ENCODE assay signal across 9 cellular contexts in the genomic region with DNA sequence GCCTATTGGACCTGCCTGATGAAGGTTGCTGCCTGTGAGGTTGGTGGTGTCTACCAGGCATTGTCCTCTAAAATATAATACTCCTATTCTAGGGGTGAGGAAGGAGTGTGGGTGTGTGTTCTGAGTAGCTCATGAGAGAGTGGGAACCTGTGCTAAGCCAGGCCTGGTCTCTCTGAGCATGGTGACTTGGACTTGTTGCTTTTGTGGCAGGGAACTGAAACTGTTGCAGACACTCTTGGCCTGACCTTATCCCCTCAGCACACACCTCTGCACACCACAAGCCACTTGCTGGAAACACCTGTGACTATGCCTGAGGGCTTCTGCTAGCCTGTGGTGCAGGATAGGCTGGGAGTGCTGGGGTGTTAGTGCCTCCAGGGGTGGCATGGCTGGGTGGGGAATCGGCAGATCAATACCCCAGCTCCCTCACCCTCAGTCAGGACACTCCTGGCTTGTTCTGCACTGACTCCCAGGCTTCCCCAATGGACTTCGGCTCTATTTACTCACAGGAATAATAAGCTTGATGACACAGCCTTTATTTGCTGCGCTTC. TPM values are rescaled to one million over a fixed set of nuclear protein-coding genes. Genes with fewer than 3 reads are reported as not detected.
A peak's percentile ranks its signal among the peaks of the same experiment; 100 is the strongest.
DNase-seq lines count a peak whose midpoint lies in the region; ATAC-seq and TF ChIP-seq lines count a peak whose summit lies in the region.
"Had no signal": no experiment of that assay in that cellular context is flagged by ENCODE, and none has a peak within 500 bp of the region (broad histone marks: within the 10 kb centered on the region; RNA-seq: fewer than 3 reads in every experiment).

No MANE protein-coding gene starts in this region.

- TF ChIP-seq CTCF in CD8-positive, alpha-beta T cell (IDR thresholded peaks at IDR 0.05) = no peak
- TF ChIP-seq CTCF in activated B cell treated with CpG ODN at 0.5 μM for 24 hours (IDR thresholded peaks at IDR 0.05) = no peak

- H3K27me3 ChIP-seq in CD8-positive, alpha-beta T cell (ENCODE audit: insufficient read depth, low read length) = no peaks in the 10 kb centered on the region
- H3K27me3 ChIP-seq in CD4-positive, alpha-beta memory T cell (ENCODE audit: insufficient read depth, low read length) = no peaks in the 10 kb centered on the region

- H3K4me3 ChIP-seq in CD8-positive, alpha-beta T cell (ENCODE audit: low read depth, low read length) = no peak overlapping the region
- no peak overlapping the region for H3K4me3 ChIP-seq in CD4-positive, alpha-beta memory T cell (ENCODE audit: low read length in 2 of 2)
- H3K4me3 ChIP-seq: skin epidermis had no signal

- H3K9me3 ChIP-seq in CD8-positive, alpha-beta T cell (ENCODE audit: low read length) = no peaks in the 10 kb centered on the region
- no peaks in the 10 kb centered on the region for H3K9me3 ChIP-seq in CD4-positive, alpha-beta memory T cell (ENCODE audit: control insufficient read depth in 1 of 2, low read length in 2 of 2)

- peaks cover 15% of the 10 kb centered on the region for H3K4me1 Mint-ChIP-seq in CD8-positive, alpha-beta T cell (ENCODE audit: low read depth)
- peaks cover 98% of the 10 kb centered on the region for H3K4me1 Mint-ChIP-seq in activated B cell treated with CpG ODN at 0.5 μM for 24 hours
- H3K4me1 Mint-ChIP-seq in CD4-positive, alpha-beta memory T cell = no peaks in the 10 kb centered on the region

- peak; percentile 70 for ATAC-seq in CD8-positive, alpha-beta T cell
- peak; percentile 72 for ATAC-seq in GM19328 (IDR thresholded peaks at IDR 0.05; ENCODE audit: unreplicated experiment)
- ATAC-seq in HG03103 (IDR thresholded peaks at IDR 0.05; ENCODE audit: low read depth, unreplicated experiment) = peak; percentile 69
- ATAC-seq in activated B cell treated with CpG ODN at 0.5 μM for 24 hours (ENCODE audit: low read depth) = peak; percentile 79

- no peaks in the 10 kb centered on the region for H3K36me3 ChIP-seq in CD8-positive, alpha-beta T cell (ENCODE audit: insufficient read depth, low read length)
- H3K36me3 ChIP-seq in CD4-positive, alpha-beta memory T cell (ENCODE audit: insufficient read depth, low read length) = no peaks in the 10 kb centered on the region

- CTCF ChIA-PET in CD8-positive, alpha-beta T cell (lab: Charles Lee) = no interaction called here
- CTCF ChIA-PET in activated B cell treated with CpG ODN at 0.5 μM for 24 hours (lab: Charles Lee) = interaction anchor here (0.9 to 2.6 kb wide), 11 partner anchors 8 to 70 kb away, joined by 3 to 8 read pairs (median 4); no protein-coding TSS in a partner anchor
- CTCF ChIA-PET in CD4-positive, alpha-beta memory T cell (lab: Charles Lee; ENCODE audit: partially characterized antibody) = no interaction called here

- POLR2A ChIA-PET in CD8-positive, alpha-beta T cell (lab: Charles Lee) = interaction anchor here (0.7 kb wide), 1 partner anchor 43 kb away, joined by 3 read pairs; no protein-coding TSS in a partner anchor
- POLR2A ChIA-PET in activated B cell treated with CpG ODN at 0.5 μM for 24 hours (lab: Charles Lee) = interaction anchor here (0.6 to 7.7 kb wide), 26 partner anchors 9 to 364 kb away, joined by 3 to 194 read pairs (median 8); partner anchors contain the start of gene PLCG2
- POLR2A ChIA-PET in CD4-positive, alpha-beta memory T cell (lab: Charles Lee; ENCODE audit: partially characterized antibody) = no interaction called here

- no peaks in the 10 kb centered on the region for H3K27me3 Mint-ChIP-seq in CD8-positive, alpha-beta T cell (ENCODE audit: low read depth)
- no peaks in the 10 kb centered on the region for H3K27me3 Mint-ChIP-seq in activated B cell treated with CpG ODN at 0.5 μM for 24 hours
- peaks cover 2 to 4% of the 10 kb centered on the region in 2 donors for H3K27me3 Mint-ChIP-seq in CD4-positive, alpha-beta memory T cell

- H3K4me1 ChIP-seq in CD8-positive, alpha-beta T cell (ENCODE audit: insufficient read depth, low read length) = no peaks in the 10 kb centered on the region
- H3K4me1 ChIP-seq in CD4-positive, alpha-beta memory T cell (ENCODE audit: insufficient read depth, low read length) = no peaks in the 10 kb centered on the region

- H3K27ac ChIP-seq in CD8-positive, alpha-beta T cell (ENCODE audit: low read depth, low read length) = no peak overlapping the region
- H3K27ac ChIP-seq in CD4-positive, alpha-beta memory T cell (ENCODE audit: low read depth, low read length) = no peak overlapping the region

- no peaks in the 10 kb centered on the region for H3K36me3 Mint-ChIP-seq in CD8-positive, alpha-beta T cell
- peaks cover 66% of the 10 kb centered on the region for H3K36me3 Mint-ChIP-seq in activated B cell treated with CpG ODN at 0.5 μM for 24 hours (ENCODE audit: low read depth)
- no peaks in the 10 kb centered on the region for H3K36me3 Mint-ChIP-seq in CD4-positive, alpha-beta memory T cell

- peaks cover 3% of the 10 kb centered on the region for H3K9me3 Mint-ChIP-seq in CD8-positive, alpha-beta T cell
- peaks cover 3% of the 10 kb centered on the region for H3K9me3 Mint-ChIP-seq in activated B cell treated with CpG ODN at 0.5 μM for 24 hours
- peaks cover 0 to 9% (median 1%) of the 10 kb centered on the region in 8 donors for H3K9me3 Mint-ChIP-seq in CD4-positive, alpha-beta memory T cell

- intact Hi-C loops in CD8-positive, alpha-beta T cell (cut with DNase I, micrococcal nuclease) = no loop called here
- intact Hi-C loops in activated B cell treated with CpG ODN at 0.5 μM for 24 hours (cut with micrococcal nuclease) = loop anchor here (1.0 kb wide), 4 partner anchors 8 to 28 kb away; no protein-coding TSS in a partner anchor
- intact Hi-C loops in CD4-positive, alpha-beta memory T cell (cut with micrococcal nuclease) = no loop called here

- H3K27ac Mint-ChIP-seq in CD8-positive, alpha-beta T cell = peak overlapping the region; percentile 60
- H3K27ac Mint-ChIP-seq in activated B cell treated with CpG ODN at 0.5 μM for 24 hours = peak overlapping the region; percentile 92
- H3K27ac Mint-ChIP-seq in CD4-positive, alpha-beta memory T cell = no peak overlapping the region

- peak in 1 of 7 experiments; percentile 48 for DNase-seq in CD8-positive, alpha-beta T cell
- DNase-seq in activated B cell treated with CpG ODN at 0.5 μM for 24 hours (peak; percentile 56), HuH-7.5 (ENCODE audit: low spot score) (no peak), NCI-H446 treated with DMSO at 0.1 percent for 48 hours (lab: John Stamatoyannopoulos, UW) (no peak), UCSD-AML1 (lab: John Stamatoyannopoulos, UW; ENCODE audit: unreplicated experiment) (no peak)
- no peak for DNase-seq in CD4-positive, alpha-beta memory T cell

- H3K4me3 Mint-ChIP-seq in CD8-positive, alpha-beta T cell = no peak overlapping the region
- H3K4me3 Mint-ChIP-seq in activated B cell treated with CpG ODN at 0.5 μM for 24 hours = peak overlapping the region; percentile 65
- H3K4me3 Mint-ChIP-seq in CD4-positive, alpha-beta memory T cell = no peak overlapping the region

RNA-seq across cellular contexts. Expression of gene PLCG2, which starts 29.9 kb away (rescaled TPM):
- 10 to 100 TPM in 1 of 2 experiments, 1 to 10 TPM in 1; 7.6 to 10.2 TPM for total RNA-seq in CD8-positive, alpha-beta T cell
- total RNA-seq in activated B cell treated with CpG ODN at 0.5 μM for 24 hours = 449 and 525 TPM in 2 replicates
- 1 to 10 TPM; 2.3 to 2.4 TPM for total RNA-seq in CD4-positive, alpha-beta memory T cell
- polyA plus RNA-seq in CD4-positive, alpha-beta memory T cell = 1 to 10 TPM in 1 of 2 donors, under 1 TPM in 1; 0.63 to 1.8 TPM

Comparison
In these comparisons a context has a peak if more than half of its experiments do, and no peak if none do; other contexts are left out.
1. H3K27ac Mint-ChIP-seq: peak in CD8-positive, alpha-beta T cell (single experiment) and activated B cell treated with CpG ODN at 0.5 μM for 24 hours (single experiment); none in CD4-positive, alpha-beta memory T cell (0 of 7).
2. RNA of gene PLCG2, which starts 29.9 kb away (total RNA-seq): 449 to 525 TPM in activated B cell treated with CpG ODN at 0.5 μM for 24 hours; 7.6 to 10.2 TPM in CD8-positive, alpha-beta T cell and 2.3 to 2.4 TPM in CD4-positive, alpha-beta memory T cell; every median in the first group is over 10 times any median in the second.
3. Peak in every context shown above with its lines, with median percentiles within 50 percentile points of each other: ATAC-seq.